Comparison of ENCODE assay signal across 38 cellular contexts in genomic region chr1:206010101-206010500, GRCh38. TPM values are rescaled to one million over a fixed set of nuclear protein-coding genes. Genes with fewer than 3 reads are reported as not detected.
"Had no signal": no experiment of that assay in that cellular context is flagged by ENCODE, and none has a peak within 500 bp of the region (broad histone marks: within the 10 kb centered on the region; RNA-seq: fewer than 3 reads in every experiment).

No MANE protein-coding gene starts in this region.

- ATAC-seq: activated CD8-positive, alpha-beta memory T cell treated with anti-CD3 and anti-CD28 coated beads, Interleukin-2, amount 10 ng/mL, durations not matched to agents 7 days and 5 days; activated naive CD8-positive, alpha-beta T cell treated with anti-CD3 and anti-CD28 coated beads, Interleukin-2, amount 50 U/mL, for 24 hours; PC-3 had no signal

- H3K4me3 ChIP-seq: MG63, Peyer's patch had no signal

- H3K4me3 Mint-ChIP-seq: activated CD4-positive, alpha-beta memory T cell treated with anti-CD3 and anti-CD28 coated beads, Interleukin-2, amount 10 ng/mL, durations not matched to agents 7 days and 5 days; activated CD8-positive, alpha-beta memory T cell treated with anti-CD3 and anti-CD28 coated beads, Interleukin-2, amount 10 ng/mL, durations not matched to agents 7 days and 5 days; activated naive CD4-positive, alpha-beta T cell treated with anti-CD3 and anti-CD28 coated beads, Interleukin-2, amount 10 ng/mL, durations not matched to agents 7 days and 5 days; activated naive CD8-positive, alpha-beta T cell; activated naive CD8-positive, alpha-beta T cell treated with anti-CD3 and anti-CD28 coated beads, Interleukin-2, amount 50 U/mL, for 24 hours; brain had no signal

- H3K27ac ChIP-seq: Peyer's patch, RWPE1, VCaP had no signal

- H3K27me3 ChIP-seq: MG63, Peyer's patch had no signal

- DNase-seq: activated CD4-positive, alpha-beta memory T cell treated with anti-CD3 and anti-CD28 coated beads, Interleukin-2, amount 10 ng/mL, durations not matched to agents 7 days and 5 days; activated CD4-positive, alpha-beta T cell treated with anti-CD3 and anti-CD28 coated beads for 1 hour; activated CD4-positive, alpha-beta T cell treated with anti-CD3 and anti-CD28 coated beads for 48 hours; activated CD4-positive, CD25-positive, alpha-beta regulatory T cell; activated CD8-positive, alpha-beta memory T cell treated with anti-CD3 and anti-CD28 coated beads for 24 hours; activated CD8-positive, alpha-beta memory T cell treated with anti-CD3 and anti-CD28 coated beads, Interleukin-2, amount 10 ng/mL, durations not matched to agents 7 days and 5 days; activated CD8-positive, alpha-beta memory T cell treated with anti-CD3 and anti-CD28 coated beads, Interleukin-2, amount 50 U/mL, for 48 hours; activated effector memory CD4-positive, alpha-beta T cell treated with Interleukin-2 at 50 U/mL for 16 hours; activated naive CD4-positive, alpha-beta T cell treated with anti-CD3 and anti-CD28 coated beads, Interleukin-2, amount 10 ng/mL, durations not matched to agents 7 days and 5 days; activated naive CD8-positive, alpha-beta T cell treated with anti-CD3 and anti-CD28 coated beads, Interleukin-2, amount 50 U/mL, for 24 hours; activated T-cell treated with anti-CD3 and anti-CD28 coated beads, Interleukin-2, amount 50 U/mL, for 48 hours; anterior cingulate cortex; Kasumi-1; KG1; MG63; NCI-H1048; NCI-H1105 treated with DMSO at 0.1 percent for 48 hours; NCI-H1436; NCI-H1694; NCI-H1930; NCI-H2081 treated with DMSO at 0.1 percent for 48 hours; NCI-H226; NCI-H510A; NCI-H526; NCI-H748 treated with DMSO at 0.1 percent for 48 hours; NK-92 treated with Interleukin-12 subunit alpha and Interleukin-12 subunit beta, amount 100 ng/mL, for 24 hours; PC-3; Peyer's patch; Right ventricle myocardium superior; SW 1271; T-helper 1 cell; T-helper 2 cell; T-helper 9 cell had no signal

- H3K9me3 Mint-ChIP-seq: activated CD4-positive, alpha-beta memory T cell treated with anti-CD3 and anti-CD28 coated beads, Interleukin-2, amount 10 ng/mL, durations not matched to agents 7 days and 5 days; activated naive CD4-positive, alpha-beta T cell treated with anti-CD3 and anti-CD28 coated beads, Interleukin-2, amount 10 ng/mL, durations not matched to agents 7 days and 5 days; activated naive CD8-positive, alpha-beta T cell treated with anti-CD3 and anti-CD28 coated beads, Interleukin-2, amount 50 U/mL, for 24 hours; brain had no signal

- H3K36me3 Mint-ChIP-seq: activated CD8-positive, alpha-beta memory T cell treated with anti-CD3 and anti-CD28 coated beads, Interleukin-2, amount 10 ng/mL, durations not matched to agents 7 days and 5 days; activated naive CD4-positive, alpha-beta T cell treated with anti-CD3 and anti-CD28 coated beads, Interleukin-2, amount 10 ng/mL, durations not matched to agents 7 days and 5 days; activated naive CD8-positive, alpha-beta T cell; brain had no signal

- H3K9me3 ChIP-seq: MG63, Peyer's patch had no signal

- H3K27ac Mint-ChIP-seq: activated CD4-positive, alpha-beta memory T cell treated with anti-CD3 and anti-CD28 coated beads, Interleukin-2, amount 10 ng/mL, durations not matched to agents 7 days and 5 days; activated CD8-positive, alpha-beta memory T cell treated with anti-CD3 and anti-CD28 coated beads, Interleukin-2, amount 10 ng/mL, durations not matched to agents 7 days and 5 days; activated naive CD4-positive, alpha-beta T cell treated with anti-CD3 and anti-CD28 coated beads, Interleukin-2, amount 10 ng/mL, durations not matched to agents 7 days and 5 days; activated naive CD8-positive, alpha-beta T cell; activated naive CD8-positive, alpha-beta T cell treated with anti-CD3 and anti-CD28 coated beads, Interleukin-2, amount 50 U/mL, for 24 hours had no signal

- H3K36me3 ChIP-seq: MG63, Peyer's patch had no signal

RNA-seq across cellular contexts. Expression of gene RAB7B, which starts 6.9 kb away (rescaled TPM):
- total RNA-seq: activated CD4-positive, alpha-beta memory T cell treated with anti-CD3 and anti-CD28 coated beads, Interleukin-2, amount 10 ng/mL, durations not matched to agents 7 days and 5 days; activated CD8-positive, alpha-beta memory T cell treated with anti-CD3 and anti-CD28 coated beads, Interleukin-2, amount 10 ng/mL, durations not matched to agents 7 days and 5 days; PC-3 had no signal

RNA-seq across cellular contexts. Expression of gene CTSE, which starts 13.6 kb away (rescaled TPM):
- total RNA-seq: activated CD4-positive, alpha-beta memory T cell treated with anti-CD3 and anti-CD28 coated beads, Interleukin-2, amount 10 ng/mL, durations not matched to agents 7 days and 5 days; activated CD8-positive, alpha-beta memory T cell treated with anti-CD3 and anti-CD28 coated beads, Interleukin-2, amount 10 ng/mL, durations not matched to agents 7 days and 5 days; bronchial epithelial cell; Right ventricle myocardium superior had no signal

RNA-seq across cellular contexts. Expression of gene RHEX, which starts 42.9 kb away (rescaled TPM):
- total RNA-seq: activated CD4-positive, alpha-beta memory T cell treated with anti-CD3 and anti-CD28 coated beads, Interleukin-2, amount 10 ng/mL, durations not matched to agents 7 days and 5 days; activated CD8-positive, alpha-beta memory T cell treated with anti-CD3 and anti-CD28 coated beads, Interleukin-2, amount 10 ng/mL, durations not matched to agents 7 days and 5 days; bronchial epithelial cell; PC-3 had no signal
